34 cellular contexts compared by ENCODE assay signal in genomic region chr1:13677896-13678295, GRCh38.
"Had no signal": no experiment of that assay in that cellular context is flagged by ENCODE, and none has a peak within 500 bp of the region (broad histone marks: within the 10 kb centered on the region; RNA-seq: fewer than 3 reads in every experiment).

No MANE protein-coding gene starts in this region.

- H3K36me3 Mint-ChIP-seq: activated naive CD4-positive, alpha-beta T cell treated with anti-CD3 and anti-CD28 coated beads, Interleukin-2, amount 10 ng/mL, durations not matched to agents 7 days and 5 days; activated naive CD4-positive, alpha-beta T cell treated with anti-CD3 and anti-CD28 coated beads, Interleukin-2, amount 50 U/mL, for 24 hours; activated naive CD4-positive, alpha-beta T cell treated with anti-CD3 and anti-CD28 coated beads, Interleukin-2, amount 50 U/mL, for 72 hours; activated naive CD8-positive, alpha-beta T cell; activated naive CD8-positive, alpha-beta T cell treated with anti-CD3 and anti-CD28 coated beads for 36 hours; activated naive CD8-positive, alpha-beta T cell treated with anti-CD3 and anti-CD28 coated beads, Interleukin-2, amount 10 ng/mL, durations not matched to agents 7 days and 5 days; brain had no signal

- H3K4me3 Mint-ChIP-seq: activated naive CD4-positive, alpha-beta T cell treated with anti-CD3 and anti-CD28 coated beads for 36 hours; activated naive CD4-positive, alpha-beta T cell treated with anti-CD3 and anti-CD28 coated beads, Interleukin-2, amount 10 ng/mL, durations not matched to agents 7 days and 5 days; activated naive CD4-positive, alpha-beta T cell treated with anti-CD3 and anti-CD28 coated beads, Interleukin-2, amount 50 U/mL, for 24 hours; activated naive CD8-positive, alpha-beta T cell; activated naive CD8-positive, alpha-beta T cell treated with anti-CD3 and anti-CD28 coated beads for 36 hours; activated naive CD8-positive, alpha-beta T cell treated with anti-CD3 and anti-CD28 coated beads, Interleukin-2, amount 10 ng/mL, durations not matched to agents 7 days and 5 days; activated naive CD8-positive, alpha-beta T cell treated with anti-CD3 and anti-CD28 coated beads, Interleukin-2, amount 50 U/mL, for 24 hours; activated T-cell treated with anti-CD3 and anti-CD28 coated beads, Interleukin-2, amount 50 U/mL, for 24 hours; activated T-cell treated with anti-CD3 and anti-CD28 coated beads, Interleukin-2, amount 50 U/mL, for 4 hours; activated T-helper 1 cell treated with anti-CD3 and anti-CD28 coated beads, Interleukin-12 subunit alpha, Interleukin-12 subunit beta, Interleukin-2, Interleukin-4 antibody, amounts not matched to agents 30 ng/mL and 10 ng/mL and 1 ng/mL, durations not matched to agents 14 hours and 24 hours and 36 hours; activated T-helper 17 cell treated with anti-CD3 and anti-CD28 coated beads, Interleukin-2, amount 50 U/mL, for 72 hours; brain; central memory CD8-positive, alpha-beta T cell had no signal

- H3K9me3 Mint-ChIP-seq: activated naive CD4-positive, alpha-beta T cell treated with anti-CD3 and anti-CD28 coated beads for 36 hours; activated naive CD4-positive, alpha-beta T cell treated with anti-CD3 and anti-CD28 coated beads, Interleukin-2, amount 50 U/mL, for 24 hours; activated naive CD4-positive, alpha-beta T cell treated with anti-CD3 and anti-CD28 coated beads, Interleukin-2, amount 50 U/mL, for 72 hours; activated naive CD8-positive, alpha-beta T cell treated with anti-CD3 and anti-CD28 coated beads, Interleukin-2, amount 50 U/mL, for 24 hours; activated T-cell treated with anti-CD3 and anti-CD28 coated beads, Interleukin-2, amount 50 U/mL, for 24 hours; activated T-helper 17 cell treated with anti-CD3 and anti-CD28 coated beads, Interleukin-2, amount 50 U/mL, for 72 hours; activated T-helper 2 cell treated with anti-CD3 and anti-CD28 coated beads, Interferon-gamma antibody, Interleukin-2, Interleukin-4, amounts not matched to agents 10 μg/mL and 5 μg/mL and 100 μg/mL, durations not matched to agents 14 hours and 24 hours and 36 hours; central memory CD8-positive, alpha-beta T cell had no signal

- ATAC-seq: activated naive CD4-positive, alpha-beta T cell treated with anti-CD3 and anti-CD28 coated beads, Interleukin-2, amount 50 U/mL, for 72 hours; activated naive CD8-positive, alpha-beta T cell treated with anti-CD3 and anti-CD28 coated beads, Interleukin-2, amount 50 U/mL, for 24 hours; activated T-cell treated with anti-CD3 and anti-CD28 coated beads, Interleukin-2, amount 50 U/mL, for 4 hours; activated T-helper 17 cell treated with anti-CD3 and anti-CD28 coated beads, Interleukin-2, amount 50 U/mL, for 72 hours; body of pancreas had no signal

- DNase-seq: activated effector memory CD4-positive, alpha-beta T cell treated with anti-CD3 and anti-CD28 coated beads, Interleukin-2, amount 50 U/mL, for 16 hours; activated effector memory CD4-positive, alpha-beta T cell treated with Interleukin-2 at 50 U/mL for 16 hours; activated gamma-delta T cell; activated gamma-delta T cell treated with Interleukin-2 at 50 U/mL for 16 hours; activated naive CD4-positive, alpha-beta T cell; activated naive CD4-positive, alpha-beta T cell treated with anti-CD3 and anti-CD28 coated beads for 36 hours; activated naive CD4-positive, alpha-beta T cell treated with anti-CD3 and anti-CD28 coated beads, Interleukin-2, amount 10 ng/mL, durations not matched to agents 7 days and 5 days; activated naive CD4-positive, alpha-beta T cell treated with anti-CD3 and anti-CD28 coated beads, Interleukin-2, amount 50 U/mL, for 16 hours; activated naive CD4-positive, alpha-beta T cell treated with Interleukin-2 at 50 U/mL for 16 hours; activated naive CD8-positive, alpha-beta T cell treated with anti-CD3 and anti-CD28 coated beads for 36 hours; activated naive CD8-positive, alpha-beta T cell treated with anti-CD3 and anti-CD28 coated beads, Interleukin-2, amount 10 ng/mL, durations not matched to agents 7 days and 5 days; activated naive CD8-positive, alpha-beta T cell treated with anti-CD3 and anti-CD28 coated beads, Interleukin-2, amount 50 U/mL, for 24 hours; activated T-cell treated with anti-CD3 and anti-CD28 coated beads for 4 hours; activated T-cell treated with anti-CD3 and anti-CD28 coated beads, Interleukin-2, amount 50 U/mL, for 24 hours; activated T-cell treated with anti-CD3 and anti-CD28 coated beads, Interleukin-2, amount 50 U/mL, for 4 hours; activated T-cell treated with anti-CD3 and anti-CD28 coated beads, Interleukin-2, amount 50 U/mL, for 48 hours; adrenal gland; amniotic stem cell; amygdala; anterior cingulate cortex; aorta; body of pancreas; brain microvascular endothelial cell; caudate nucleus; central memory CD4-positive, alpha-beta T cell; cerebellar nuclear complex had no signal

- H3K27ac Mint-ChIP-seq: activated naive CD4-positive, alpha-beta T cell treated with anti-CD3 and anti-CD28 coated beads for 36 hours; activated naive CD4-positive, alpha-beta T cell treated with anti-CD3 and anti-CD28 coated beads, Interleukin-2, amount 10 ng/mL, durations not matched to agents 7 days and 5 days; activated naive CD4-positive, alpha-beta T cell treated with anti-CD3 and anti-CD28 coated beads, Interleukin-2, amount 50 U/mL, for 24 hours; activated naive CD4-positive, alpha-beta T cell treated with anti-CD3 and anti-CD28 coated beads, Interleukin-2, amount 50 U/mL, for 72 hours; activated naive CD8-positive, alpha-beta T cell; activated naive CD8-positive, alpha-beta T cell treated with anti-CD3 and anti-CD28 coated beads for 36 hours; activated naive CD8-positive, alpha-beta T cell treated with anti-CD3 and anti-CD28 coated beads, Interleukin-2, amount 10 ng/mL, durations not matched to agents 7 days and 5 days; activated naive CD8-positive, alpha-beta T cell treated with anti-CD3 and anti-CD28 coated beads, Interleukin-2, amount 50 U/mL, for 24 hours; activated T-cell treated with anti-CD3 and anti-CD28 coated beads, Interleukin-2, amount 50 U/mL, for 24 hours; activated T-helper 1 cell treated with anti-CD3 and anti-CD28 coated beads, Interleukin-12 subunit alpha, Interleukin-12 subunit beta, Interleukin-2, Interleukin-4 antibody, amounts not matched to agents 30 ng/mL and 10 ng/mL and 1 ng/mL, durations not matched to agents 14 hours and 24 hours and 36 hours; activated T-helper 17 cell treated with anti-CD3 and anti-CD28 coated beads, Interleukin-2, amount 50 U/mL, for 72 hours; activated T-helper 2 cell treated with anti-CD3 and anti-CD28 coated beads, Interferon-gamma antibody, Interleukin-2, Interleukin-4, amounts not matched to agents 10 μg/mL and 5 μg/mL and 100 μg/mL, durations not matched to agents 14 hours and 24 hours and 36 hours; brain had no signal

- H3K4me1 Mint-ChIP-seq: activated naive CD4-positive, alpha-beta T cell treated with anti-CD3 and anti-CD28 coated beads, Interleukin-2, amount 10 ng/mL, durations not matched to agents 7 days and 5 days; activated naive CD4-positive, alpha-beta T cell treated with anti-CD3 and anti-CD28 coated beads, Interleukin-2, amount 50 U/mL, for 24 hours; activated naive CD8-positive, alpha-beta T cell treated with anti-CD3 and anti-CD28 coated beads, Interleukin-2, amount 10 ng/mL, durations not matched to agents 7 days and 5 days; activated naive CD8-positive, alpha-beta T cell treated with anti-CD3 and anti-CD28 coated beads, Interleukin-2, amount 50 U/mL, for 24 hours; activated T-helper 17 cell treated with anti-CD3 and anti-CD28 coated beads, Interleukin-2, amount 50 U/mL, for 72 hours; brain; central memory CD8-positive, alpha-beta T cell had no signal
